Comparison of ENCODE assay signal across 25 cellular contexts in genomic region chr5:61346511-61346910, GRCh38. TPM values are rescaled to one million over a fixed set of nuclear protein-coding genes. Genes with fewer than 3 reads are reported as not detected.
DNase-seq lines count a peak whose midpoint lies in the region; ATAC-seq and TF ChIP-seq lines count a peak whose summit lies in the region.
"Had no signal": no experiment of that assay in that cellular context is flagged by ENCODE, and none has a peak within 500 bp of the region (broad histone marks: within the 10 kb centered on the region; RNA-seq: fewer than 3 reads in every experiment).

No MANE protein-coding gene starts in this region.

- WGBS in smooth muscle cell (ENCODE audit: low lambda C conversion rate), result 74% methylated on average over 2 of the region's 2 CpGs

- H3K36me3 ChIP-seq in RWPE2 (ENCODE audit: low read depth) (0 out of 2 replicates have a peak, but pooled peaks cover 3% of the 10 kb centered on the region), smooth muscle cell (ENCODE audit: low read depth) (no peaks in the 10 kb centered on the region)

- H3K27ac ChIP-seq in RWPE2 (ENCODE audit: poor library complexity, severe bottlenecking) (no peak overlapping the region), smooth muscle cell (ENCODE audit: low read depth) (no peak overlapping the region)
- H3K27ac ChIP-seq: C4-2B, RWPE1 had no signal

- peaks cover 100% of the 10 kb centered on the region for H3K79me2 ChIP-seq in smooth muscle cell (ENCODE audit: low read depth)

- H3F3A ChIP-seq in smooth muscle cell (ENCODE audit: low read depth), result peaks cover 3% of the 10 kb centered on the region

- 0 out of 3 replicates have a peak, but pooled peaks have one; percentile 28 for ATAC-seq in RWPE2 (ENCODE audit: low read depth)
- ATAC-seq in GM21529 (IDR thresholded peaks at IDR 0.05; ENCODE audit: unreplicated experiment), result no peak
- ATAC-seq in activated naive CD4-positive, alpha-beta T cell treated with anti-CD3 and anti-CD28 coated beads, Interleukin-2, amount 50 U/mL, for 72 hours, result no peak
- ATAC-seq: CD8-positive, alpha-beta T cell; GM23338; Panc1 had no signal

- H4K20me1 ChIP-seq in smooth muscle cell (ENCODE audit: low read depth), result peaks cover 100% of the 10 kb centered on the region

- H3K36me3 Mint-ChIP-seq in activated naive CD4-positive, alpha-beta T cell treated with anti-CD3 and anti-CD28 coated beads, Interleukin-2, amount 50 U/mL, for 72 hours, result peaks cover 6 to 8% of the 10 kb centered on the region in 2 donors
- H3K36me3 Mint-ChIP-seq: CD8-positive, alpha-beta T cell had no signal

- H3K4me3 ChIP-seq in AG10803 (ENCODE audit: low read length) (no peak overlapping the region), RWPE2 (ENCODE audit: severe bottlenecking) (no peak overlapping the region), fibroblast of villous mesenchyme (ENCODE audit: low read depth, low read length) (no peak overlapping the region), smooth muscle cell (no peak overlapping the region)
- H3K4me3 ChIP-seq: GM23338 had no signal

- peak overlapping the region; percentile 25 for H3K4me2 ChIP-seq in smooth muscle cell
- H3K4me2 ChIP-seq: GM23338 had no signal

- no peaks in the 10 kb centered on the region for H3K27me3 ChIP-seq in RWPE2 (ENCODE audit: insufficient read depth, poor library complexity, severe bottlenecking)
- no peaks in the 10 kb centered on the region for H3K27me3 ChIP-seq in smooth muscle cell (ENCODE audit: low read depth)

- H2AFZ ChIP-seq in smooth muscle cell (ENCODE audit: low read depth), result no peak overlapping the region
- H2AFZ ChIP-seq: GM23338 had no signal

- TF ChIP-seq CTCF in AG10803 (conservative IDR thresholded peaks at IDR 0.05; ENCODE audit: low read length) (no peak), RWPE2 (IDR thresholded peaks at IDR 0.05; ENCODE audit: poor library complexity, severe bottlenecking) (no peak), fibroblast of villous mesenchyme (IDR thresholded peaks at IDR 0.05; ENCODE audit: insufficient read depth, low read depth, low read length) (no peak), smooth muscle cell (IDR thresholded peaks at IDR 0.05; ENCODE audit: borderline replicate concordance, insufficient read depth, poor library complexity, severe bottlenecking) (no peak)

- H3K4me1 ChIP-seq in RWPE2 (ENCODE audit: insufficient read depth, poor library complexity, severe bottlenecking), result peaks cover 13% of the 10 kb centered on the region
- no peaks in the 10 kb centered on the region for H3K4me1 ChIP-seq in smooth muscle cell (ENCODE audit: low read depth)

- peaks cover 0 to 6% of the 10 kb centered on the region in 2 donors for H3K9me3 Mint-ChIP-seq in activated naive CD4-positive, alpha-beta T cell treated with anti-CD3 and anti-CD28 coated beads, Interleukin-2, amount 50 U/mL, for 72 hours
- H3K9me3 Mint-ChIP-seq: CD8-positive, alpha-beta T cell; GM23338; H9 had no signal

- H3K27ac Mint-ChIP-seq in activated naive CD4-positive, alpha-beta T cell treated with anti-CD3 and anti-CD28 coated beads, Interleukin-2, amount 50 U/mL, for 72 hours, result no peak overlapping the region
- H3K27ac Mint-ChIP-seq: B cell; CD8-positive, alpha-beta T cell; GM23338; H9 had no signal

- DNase-seq in AG10803 (ENCODE audit: low read depth) (peak; percentile 42), RWPE2 (ENCODE audit: low spot score) (no peak), fibroblast of villous mesenchyme (ENCODE audit: low read depth) (peak; percentile 46), smooth muscle cell (lab: John Stamatoyannopoulos, UW; ENCODE audit: unreplicated experiment) (no peak), COR-L47 (lab: John Stamatoyannopoulos, UW) (no peak)
- DNase-seq in activated naive CD4-positive, alpha-beta T cell treated with anti-CD3 and anti-CD28 coated beads, Interleukin-2, amount 50 U/mL, for 72 hours (ENCODE audit: low spot score in 2 of 2), result no peak
- DNase-seq: CD8-positive, alpha-beta T cell; DMS 273 treated with DMSO at 0.1 percent for 48 hours; DMS79 treated with DMSO at 0.1 percent for 48 hours; H9; KG1; MM.1S; NCI-H1048; NCI-H1417; NCI-H1694; NCI-H2081; NCI-H2227 treated with DMSO at 0.1 percent for 48 hours; NCI-H69; SHP77 treated with DMSO at 0.1 percent for 48 hours had no signal

- H3K9ac ChIP-seq in smooth muscle cell (ENCODE audit: low read depth), result no peak overlapping the region

- H3K9me3 ChIP-seq in RWPE2 (ENCODE audit: severe bottlenecking) (no peaks in the 10 kb centered on the region), smooth muscle cell (replicated peaks; ENCODE audit: low read depth) (no peaks in the 10 kb centered on the region)

RNA-seq across cellular contexts. Expression of gene ZSWIM6, which starts 14.5 kb away (rescaled TPM):
- total RNA-seq in fibroblast of villous mesenchyme (9.0 and 16.4 TPM in 2 replicates), smooth muscle cell (21.9 and 25.5 TPM in 2 replicates)
- 9.1 and 11.0 TPM in 2 replicates for polyA plus RNA-seq in smooth muscle cell
- 1 to 10 TPM; 5.3 to 6.2 TPM for total RNA-seq in activated naive CD4-positive, alpha-beta T cell treated with anti-CD3 and anti-CD28 coated beads, Interleukin-2, amount 50 U/mL, for 72 hours

Comparison
In these comparisons a context has a peak if more than half of its experiments do, and no peak if none do; other contexts are left out.
1. DNase-seq: peak in AG10803 (single experiment) and fibroblast of villous mesenchyme (single experiment); none in RWPE2 (single experiment), smooth muscle cell (single experiment), COR-L47 (single experiment) and activated naive CD4-positive, alpha-beta T cell treated with anti-CD3 and anti-CD28 coated beads, Interleukin-2, amount 50 U/mL, for 72 hours (0 of 2).